15 cellular contexts compared by ENCODE assay signal in the genomic region with DNA sequence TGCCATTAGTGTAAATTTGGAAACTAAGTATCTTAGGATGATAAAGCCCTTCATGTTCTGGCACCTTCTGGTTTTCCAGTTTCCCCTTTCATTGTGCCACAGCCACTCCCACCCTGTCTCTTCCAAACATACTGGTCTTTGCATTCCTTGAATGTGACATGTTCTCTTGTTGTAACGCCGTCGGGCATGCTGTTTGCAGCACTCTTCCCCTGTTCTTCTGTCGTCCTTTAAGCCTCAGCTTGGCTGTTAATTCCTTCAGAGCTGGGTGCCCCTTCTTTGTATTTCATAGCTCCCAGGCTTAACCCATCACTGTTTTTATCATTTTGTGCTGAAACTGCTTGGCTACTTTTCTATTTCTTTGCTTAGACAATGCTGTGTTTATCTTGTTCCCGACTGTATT.
DNase-seq lines count a peak whose midpoint lies in the region; ATAC-seq, FAIRE-seq and TF ChIP-seq lines count a peak whose summit lies in the region.
"Had no signal": no experiment of that assay in that cellular context is flagged by ENCODE, and none has a peak within 500 bp of the region (broad histone marks: within the 10 kb centered on the region; RNA-seq: fewer than 3 reads in every experiment).

No MANE protein-coding gene starts in this region.

- H3K27ac Mint-ChIP-seq in T-helper 17 cell = no peak overlapping the region

- in situ Hi-C loops in K562 (cut with MboI) = loop anchor here (25.0 kb wide), 1 partner anchor 637 kb away; the partner anchor contains the start of gene TIPARP

- ATAC-seq in K562 = no peak
- ATAC-seq in upper lobe of right lung = no peak
- ATAC-seq in GM18907 (IDR thresholded peaks at IDR 0.05; ENCODE audit: unreplicated experiment) = no peak
- ATAC-seq in T-helper 17 cell = no peak
- ATAC-seq in HG03095 (IDR thresholded peaks at IDR 0.05; ENCODE audit: unreplicated experiment) = no peak
- ATAC-seq: GM12878, psoas muscle had no signal

- H3K27me3 ChIP-seq in K562 (ENCODE audit: control insufficient read depth in 2 of 2, insufficient read depth in 2 of 2, low read length in 2 of 2) (peaks cover 3 to 4% of the 10 kb centered on the region in 2 experiments; a peak in 2 of 5 replicates), upper lobe of right lung (no peaks in the 10 kb centered on the region)

- no peak for FAIRE-seq in K562 (lab: Jason Lieb, UNC)
- FAIRE-seq: GM12878 had no signal

- H3K4me3 ChIP-seq in K562 (no peak overlapping the region), upper lobe of right lung (peak overlapping the region; percentile 3)
- H3K4me3 ChIP-seq: GM12878, psoas muscle had no signal

- H3K4me3 Mint-ChIP-seq in T-helper 17 cell = no peak overlapping the region

- intact Hi-C loops in K562 (cut with micrococcal nuclease) = no loop called here
- intact Hi-C loops in upper lobe of right lung (cut with DNase I) = no loop called here

- no peak for TF ChIP-seq RAD21 in K562 (CRISPR knock-in tag; conservative IDR thresholded peaks at IDR 0.05 in 1 of 2, IDR thresholded peaks at IDR 0.05 in 1 of 2)

- H3K79me2 ChIP-seq in K562 (ENCODE audit: control insufficient read depth, insufficient read depth, low read length) = no peaks in the 10 kb centered on the region

- H2AFZ ChIP-seq in K562 (ENCODE audit: low read depth, low read length) = no peak overlapping the region

- H3K4me1 ChIP-seq in K562 (replicated peaks in 1 of 2; ENCODE audit: control insufficient read depth in 2 of 2, insufficient read depth in 2 of 2, low read length in 2 of 2) (no peaks in the 10 kb centered on the region), upper lobe of right lung (no peaks in the 10 kb centered on the region)
- H3K4me1 ChIP-seq: psoas muscle had no signal

- H3K9me3 ChIP-seq in K562 (replicated peaks; ENCODE audit: control insufficient read depth, insufficient read depth, low read depth, low read length) = no peaks in the 10 kb centered on the region
- H3K9me3 ChIP-seq in upper lobe of right lung = no peaks in the 10 kb centered on the region
- no peaks in the 10 kb centered on the region for H3K9me3 ChIP-seq in T-helper 17 cell (ENCODE audit: control insufficient read depth, low read length, poor library complexity, severe bottlenecking)
- H3K9me3 ChIP-seq: psoas muscle had no signal

- H3K9ac ChIP-seq in K562 (ENCODE audit: insufficient read depth in 1 of 2, low read depth in 2 of 2, low read length in 2 of 2) = no peak overlapping the region

- TF ChIP-seq CTCF in K562 (IDR thresholded peaks at IDR 0.05 in 2 of 3, conservative IDR thresholded peaks at IDR 0.05 in 1 of 3; ENCODE audit: insufficient read depth in 2 of 3, low read depth in 1 of 3, low read length in 3 of 3) (no peak), upper lobe of right lung (IDR thresholded peaks at IDR 0.05) (no peak)

- H3K27me3 Mint-ChIP-seq in T-helper 17 cell = peaks cover 16% of the 10 kb centered on the region

- DNase-seq in NCI-H2227 (lab: John Stamatoyannopoulos, UW; ENCODE audit: unreplicated experiment) = peak; percentile 11
- DNase-seq in NCI-H2227 treated with DMSO at 0.1 percent for 48 hours (lab: John Stamatoyannopoulos, UW) = no peak
- no peak for DNase-seq in K562 (ENCODE audit: extremely low read depth in 1 of 4, low spot score in 3 of 4)
- peak; percentile 15 for DNase-seq in hepatic stellate cell (ENCODE audit: low spot score)
- no peak for DNase-seq in upper lobe of right lung
- no peak for DNase-seq in T-helper 17 cell
- DNase-seq: activated naive CD4-positive, alpha-beta T cell treated with anti-CD3 and anti-CD28 coated beads, Interleukin-2, amount 50 U/mL, for 16 hours; HCEC 1CT; NCI-H2029 treated with DMSO at 0.1 percent for 48 hours; psoas muscle; T1000 had no signal

- H4K20me1 ChIP-seq in K562 (replicated peaks; ENCODE audit: control insufficient read depth, insufficient read depth, low read length) = no peaks in the 10 kb centered on the region

- BruUV-seq in K562 (replicated peaks; lab: Mats Ljungman, UMichigan) = no TSS peak

- H3K4me1 Mint-ChIP-seq in T-helper 17 cell = peaks cover 2% of the 10 kb centered on the region

- H3K27ac ChIP-seq in K562 (ENCODE audit: extremely low read depth, low read depth, low read length) (no peak overlapping the region), upper lobe of right lung (no peak overlapping the region)
- H3K27ac ChIP-seq: 22Rv1, psoas muscle had no signal

- WGBS in K562 (ENCODE audit: insufficient coverage, low coverage, missing lambda C conversion rate) = 2% methylated on average over 5 of the region's 5 CpGs

- H3K4me2 ChIP-seq in K562 (ENCODE audit: insufficient read depth, low read length) = no peak overlapping the region

- no peaks in the 10 kb centered on the region for H3K9me1 ChIP-seq in K562 (ENCODE audit: control insufficient read depth, insufficient read depth, low read length)

- CTCF ChIA-PET in K562 (lab: Yijun Ruan, JAX; ENCODE audit: low intra/inter-chr PET ratio) = no interaction called here

- TF ChIP-seq POLR2A in K562 (conservative IDR thresholded peaks at IDR 0.05) = no peak

- H3K36me3 Mint-ChIP-seq in T-helper 17 cell (ENCODE audit: low read depth) = peaks cover 3% of the 10 kb centered on the region

- H3K36me3 ChIP-seq in K562 (ENCODE audit: control insufficient read depth, insufficient read depth, low read length) = no peaks in the 10 kb centered on the region
- no peaks in the 10 kb centered on the region for H3K36me3 ChIP-seq in upper lobe of right lung

- POLR2A ChIA-PET in K562 (lab: Yijun Ruan, JAX) = no interaction called here

- no peak for TF ChIP-seq EP300 in K562 (IDR thresholded peaks at IDR 0.05; ENCODE audit: low read length)

TF ChIP-seq in K562, 482 proteins besides CTCF, POLR2A, EP300 and RAD21:
- TF ChIP-seq CBX8 (IDR thresholded peaks at IDR 0.05; ENCODE audit: borderline replicate concordance, extremely low read depth, low read depth, low read length, poor library complexity, severe bottlenecking) (peak; percentile 83), FIP1L1 (IDR thresholded peaks at IDR 0.05; ENCODE audit: low read depth, low read length, poor library complexity, severe bottlenecking) (no peak)
TF ChIP-seq in K562: peak in this region for 1.

Comparison
In these comparisons a context has a peak if more than half of its experiments do, and no peak if none do; other contexts are left out.
1. DNase-seq: peak in NCI-H2227 (single experiment) and hepatic stellate cell (single experiment); none in NCI-H2227 treated with DMSO at 0.1 percent for 48 hours (single experiment), K562 (0 of 4), upper lobe of right lung (single experiment) and T-helper 17 cell (0 of 3).